ENCODE assay signal across 3 cellular contexts in the genomic region with DNA sequence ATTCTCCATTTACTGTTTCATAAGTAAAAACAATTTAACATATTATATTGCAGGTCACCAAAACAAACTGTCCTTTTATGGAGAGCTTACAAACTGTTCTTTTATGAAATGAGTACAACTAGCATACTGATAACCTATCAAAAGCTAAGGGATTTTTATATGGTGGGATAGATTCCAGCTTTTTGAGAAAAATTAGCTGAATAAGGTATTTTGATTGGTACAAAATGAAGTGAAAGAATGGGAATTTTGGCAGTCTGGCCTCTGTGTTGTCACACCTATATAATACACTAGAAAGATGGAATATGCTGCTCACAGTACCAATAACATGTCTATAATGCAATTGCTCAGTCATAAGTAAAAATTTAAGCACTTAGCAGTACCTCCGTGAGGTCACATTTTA.
A peak's percentile ranks its signal among the peaks of the same experiment; 100 is the strongest.
TF ChIP-seq lines count a peak whose summit lies in the region.

No MANE protein-coding gene starts in this region.

TF ChIP-seq in A549, 52 proteins besides CTCF, POLR2A, EP300 and RAD21:
- no peak for TF ChIP-seq NPAS2 (CRISPR knock-in tag; IDR thresholded peaks at IDR 0.05; ENCODE audit: borderline replicate concordance)
- TF ChIP-seq FOXS1 (CRISPR knock-in tag; IDR thresholded peaks at IDR 0.05): no peak
- TF ChIP-seq MAFK (IDR thresholded peaks at IDR 0.05; ENCODE audit: partially characterized antibody): peak; percentile 72
TF ChIP-seq in A549: peak in this region for 1.

TF ChIP-seq in IMR-90, 13 proteins besides CTCF, POLR2A, EP300 and RAD21:
- no peak for TF ChIP-seq RCOR1 (IDR thresholded peaks at IDR 0.05; ENCODE audit: insufficient replicate concordance, low read length)
- peak; percentile 61; the same call in 1 of the 2 replicates for TF ChIP-seq MAFK (IDR thresholded peaks at IDR 0.05; ENCODE audit: low read depth, low read length)
- TF ChIP-seq MXI1 (IDR thresholded peaks at IDR 0.05; ENCODE audit: borderline replicate concordance, low read depth, low read length): no peak

TF ChIP-seq in K562, 482 proteins besides CTCF, POLR2A, EP300 and RAD21:
- TF ChIP-seq C11orf30 (IDR thresholded peaks at IDR 0.05; ENCODE audit: low read depth): peak; percentile 70
- TF ChIP-seq MAFF (IDR thresholded peaks at IDR 0.05; ENCODE audit: low read length): peak; percentile 65
- TF ChIP-seq MAFK (IDR thresholded peaks at IDR 0.05; ENCODE audit: low read length): 0 out of 2 replicates have a peak, but pooled peaks have one; percentile 6
- TF ChIP-seq MAFG (tag; conservative IDR thresholded peaks at IDR 0.05): peak; percentile 76
- TF ChIP-seq ZNF316 (IDR thresholded peaks at IDR 0.05): peak; percentile 69
- no peak for TF ChIP-seq TARDBP (IDR thresholded peaks at IDR 0.05)
- TF ChIP-seq HDAC3 (IDR thresholded peaks at IDR 0.05; ENCODE audit: borderline replicate concordance, partially characterized antibody): no peak
- no peak for TF ChIP-seq CBX3 (IDR thresholded peaks at IDR 0.05; ENCODE audit: borderline replicate concordance in 1 of 2, low read length in 2 of 2)
